In the genomic region with DNA sequence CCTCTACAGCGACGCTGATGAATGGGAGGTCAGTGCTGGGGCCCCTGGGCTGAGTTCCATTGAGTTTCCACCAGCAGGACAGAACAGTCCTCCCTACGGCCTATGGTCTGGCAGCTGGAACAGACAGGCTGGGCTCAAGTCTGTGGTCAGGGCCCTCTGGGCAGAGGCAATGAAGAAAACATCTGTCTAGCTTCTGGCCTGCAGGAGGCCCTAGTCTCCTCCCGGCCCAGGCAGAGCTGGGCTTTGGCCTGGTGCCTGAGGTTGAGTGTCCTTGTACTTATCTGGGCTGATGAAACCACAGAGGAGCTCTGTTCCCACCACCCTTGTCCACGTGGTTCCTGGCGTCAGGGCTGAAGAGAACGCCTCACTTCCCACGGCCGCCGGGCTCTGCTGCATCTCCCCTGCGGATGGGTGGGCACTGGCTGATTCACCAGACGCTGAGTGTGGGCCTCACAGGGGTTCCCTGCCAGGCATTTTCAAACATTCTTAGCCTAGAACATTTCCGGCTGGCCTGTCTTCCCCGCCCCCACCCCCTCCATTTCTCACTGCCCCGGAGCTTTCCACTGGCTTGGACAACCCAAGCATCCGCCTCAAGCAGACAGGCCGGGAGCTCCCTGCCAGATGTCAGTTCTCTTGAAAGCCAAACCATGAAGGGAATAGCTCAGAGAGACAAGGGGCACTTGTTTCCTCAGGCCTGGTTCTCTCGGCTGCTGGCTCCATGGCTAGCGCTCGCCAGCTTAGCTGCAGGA, we compare ENCODE assay signal across 8 cellular contexts. TPM values are rescaled to one million over a fixed set of nuclear protein-coding genes. Genes with fewer than 3 reads are reported as not detected.
A peak's percentile ranks its signal among the peaks of the same experiment; 100 is the strongest.
DNase-seq lines count a peak whose midpoint lies in the region; ATAC-seq and TF ChIP-seq lines count a peak whose summit lies in the region.

No MANE protein-coding gene starts in this region.

- no peaks in the 10 kb centered on the region for H3K27me3 ChIP-seq in PC-3 (ENCODE audit: low read length)
- no peaks in the 10 kb centered on the region for H3K27me3 ChIP-seq in testis

- 28 to 48% methylated on average over 12 to 15 of the region's 20 CpGs for WGBS in testis, 2 donors

- peak overlapping the region; percentile 27 for H3K4me3 ChIP-seq in AG10803 (ENCODE audit: low read length)
- H3K4me3 ChIP-seq in PC-3 (ENCODE audit: low read length), result no peak overlapping the region
- no peak overlapping the region for H3K4me3 ChIP-seq in testis

- no peaks in the 10 kb centered on the region for H3F3A ChIP-seq in PC-3 (ENCODE audit: low read length, unreplicated experiment)

- no peaks in the 10 kb centered on the region for H4K20me1 ChIP-seq in PC-3 (ENCODE audit: low read length)

- no peaks in the 10 kb centered on the region for H3K9me2 ChIP-seq in PC-3 (replicated peaks; ENCODE audit: low read length)

- BruUV-seq in PC-3 (replicated peaks; lab: Mats Ljungman, UMichigan), result no TSS peak

- H3K9ac ChIP-seq in PC-3 (ENCODE audit: low read length), result peak overlapping the region; percentile 17; the same call in 1 of the 2 replicates

- no peaks in the 10 kb centered on the region for H3K9me3 ChIP-seq in PC-3 (ENCODE audit: low read length)
- H3K9me3 ChIP-seq in testis, result no peaks in the 10 kb centered on the region

- TF ChIP-seq POLR2A in testis (IDR thresholded peaks at IDR 0.05), result no peak

- H3K36me3 ChIP-seq in PC-3 (ENCODE audit: low read depth, low read length) (peaks cover 2% of the 10 kb centered on the region; the same call in 1 of the 2 replicates), testis (ENCODE audit: low read depth, missing control alignments) (no peaks in the 10 kb centered on the region)

- POLR2A ChIA-PET in PC-3 (lab: Charles Lee; ENCODE audit: unreplicated experiment), result no interaction called here

- TF ChIP-seq CTCF in AG10803 (conservative IDR thresholded peaks at IDR 0.05; ENCODE audit: low read length) (peak; percentile 68), PC-3 (conservative IDR thresholded peaks at IDR 0.05; ENCODE audit: low read depth, low read length) (peak; percentile 26; the same call in 1 of the 2 replicates), testis (IDR thresholded peaks at IDR 0.05) (peak; percentile 34 to 79 (median 69))

- H3K27ac ChIP-seq in PC-3 (ENCODE audit: low read length) (peak overlapping the region; percentile 52), testis (peak overlapping the region; percentile 72 to 90)

- ATAC-seq in GM18861 (IDR thresholded peaks at IDR 0.05; ENCODE audit: unreplicated experiment) (peak; percentile 29), HG03025 (IDR thresholded peaks at IDR 0.05; ENCODE audit: low FRiP score, unreplicated experiment) (peak; percentile 32), PC-3 (peak; percentile 32)

- no peak overlapping the region for H2AFZ ChIP-seq in PC-3 (ENCODE audit: low read length)

- 0 out of 2 replicates have a peak overlapping the region, but pooled peaks have one; percentile 25 for H3K4me2 ChIP-seq in PC-3 (ENCODE audit: low read length)

- no peaks in the 10 kb centered on the region for H3K79me2 ChIP-seq in PC-3 (ENCODE audit: low read length)

- peaks cover 24% of the 10 kb centered on the region for H3K4me1 ChIP-seq in PC-3 (ENCODE audit: insufficient read depth, low read length)
- H3K4me1 ChIP-seq in testis, result peaks cover 66% of the 10 kb centered on the region

- DNase-seq in AG10803 (ENCODE audit: low read depth), result peak; percentile 100
- no peak for DNase-seq in PC-3
- peak; percentile 98 for DNase-seq in dedifferentiated amniotic fluid mesenchymal stem cell (ENCODE audit: extremely low spot score)
- peak; percentile 93 to 99 for DNase-seq in lung microvascular endothelial cell (ENCODE audit: low read depth in 2 of 2)
- DNase-seq in testis, result peak; percentile 99
- DNase-seq in SK-N-DZ (ENCODE audit: low spot score), result no peak

- CTCF ChIA-PET in PC-3 (lab: Charles Lee), result interaction anchor here (0.7 to 1.3 kb wide), 3 partner anchors 24 to 161 kb away, joined by 3 to 7 read pairs (median 6); a partner anchor contains a TSS

- intact Hi-C loops in PC-3 (cut with micrococcal nuclease) (loop anchor here (2.0 kb wide), 1 partner anchor 161 kb away; no protein-coding TSS in a partner anchor), testis (cut with DNase I; ENCODE audit: low total_unique reads) (loop anchor here (5.0 kb wide), 1 partner anchor 159 kb away; a partner anchor contains a TSS)

RNA-seq across cellular contexts. Expression of a gene that starts 20.3 kb away (rescaled TPM):
- total RNA-seq in PC-3 (2014; rRNA removed) (31.0 and 31.5 TPM in 2 replicates), lung microvascular endothelial cell (5.4 and 6.5 TPM in 2 replicates), testis (10 to 100 TPM; 23.6 to 31.6 TPM)
- 18.0 TPM for polyA plus RNA-seq in testis (ENCODE audit: insufficient read depth, low read depth, low replicate concordance)
- polyA plus RNA-seq in SK-N-DZ (2014; cell fraction: cytosol; rRNA removed), result 20.4 and 33.5 TPM in 2 replicates
- 23.3 and 50.7 TPM in 2 replicates for polyA plus RNA-seq in SK-N-DZ (2014; cell fraction: nucleus; rRNA removed)

RNA-seq across cellular contexts. Expression of a gene that starts 48.3 kb away (rescaled TPM):
- total RNA-seq in PC-3 (2014; rRNA removed) (7.0 and 9.0 TPM in 2 replicates), lung microvascular endothelial cell (5.6 and 6.1 TPM in 2 replicates), testis (10 to 100 TPM; 25.3 to 37.0 TPM)
- 27.4 TPM for polyA plus RNA-seq in testis (ENCODE audit: insufficient read depth, low read depth, low replicate concordance)
- polyA plus RNA-seq in SK-N-DZ (2014; cell fraction: cytosol; rRNA removed), result 49.6 and 50.5 TPM in 2 replicates
- polyA plus RNA-seq in SK-N-DZ (2014; cell fraction: nucleus; rRNA removed), result 80.5 and 89.5 TPM in 2 replicates

Comparison
In these comparisons a context has a peak if more than half of its experiments do, and no peak if none do; other contexts are left out.
1. DNase-seq: peak in AG10803 (single experiment), dedifferentiated amniotic fluid mesenchymal stem cell (single experiment), lung microvascular endothelial cell (2 of 2) and testis (single experiment); none in PC-3 (single experiment) and SK-N-DZ (single experiment).
2. Peak in every context shown above with its lines, with median percentiles within 50 percentile points of each other: CTCF ChIP-seq and ATAC-seq.